In the genomic region with DNA sequence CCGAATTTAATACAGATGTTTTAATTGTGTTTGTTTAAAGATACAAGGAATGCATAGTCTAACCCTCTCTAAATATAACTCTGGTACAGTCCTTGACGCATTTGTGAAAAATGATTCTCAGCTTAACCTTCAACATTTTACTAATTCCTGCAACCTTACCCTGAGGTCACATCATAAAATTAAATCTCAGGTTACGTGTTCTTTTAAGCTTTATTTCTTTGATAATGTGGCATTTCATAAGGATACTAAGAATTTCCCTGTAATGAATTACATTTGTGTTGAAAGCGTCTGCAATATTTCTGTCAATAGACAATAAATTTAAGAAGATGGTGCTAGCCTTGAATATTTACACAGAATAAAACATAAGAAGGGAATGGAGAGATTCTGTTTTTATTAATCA, we compare ENCODE assay signal across 18 cellular contexts.
"Had no signal": no experiment of that assay in that cellular context is flagged by ENCODE, and none has a peak within 500 bp of the region (broad histone marks: within the 10 kb centered on the region; RNA-seq: fewer than 3 reads in every experiment).

No MANE protein-coding gene starts in this region.

- H3K27ac ChIP-seq: colonic mucosa, heart left ventricle, psoas muscle, right lobe of liver, suprapubic skin, thyroid gland had no signal

- H3K9me3 ChIP-seq: colonic mucosa, right lobe of liver, suprapubic skin, thyroid gland had no signal

- H3K4me1 ChIP-seq: colonic mucosa, heart left ventricle, psoas muscle, right lobe of liver, suprapubic skin, thyroid gland had no signal

- H3K4me3 ChIP-seq: colonic mucosa, heart left ventricle, psoas muscle, right lobe of liver, suprapubic skin, thyroid gland had no signal

- DNase-seq: colonic mucosa; dermis blood vessel endothelial cell; effector CD4-positive, alpha-beta T cell; endodermal cell; heart left ventricle; hippocampal formation; kidney glomerular epithelial cell; mammary epithelial cell; naive thymus-derived CD4-positive, alpha-beta T cell; nephron progenitor cell; psoas muscle; retina; right lobe of liver; stimulated activated CD4-positive, alpha-beta T cell treated with anti-CD3 and anti-CD28 coated beads, Interleukin-4, amount 100 ng/mL, for 1 hour; stimulated activated CD8-positive, alpha-beta memory T cell treated with anti-CD3 and anti-CD28 coated beads, Interleukin-4, amount 100 ng/mL, for 48 hours; stimulated activated naive CD8-positive, alpha-beta T cell treated with anti-CD3 and anti-CD28 coated beads, Interleukin-15, Interleukin-2, amounts not matched to agents 100 U/mL and 50 U/mL, for 24 hours; thyroid gland had no signal

- H3K36me3 ChIP-seq: colonic mucosa, heart left ventricle, right lobe of liver, suprapubic skin, thyroid gland had no signal

- H3K27me3 ChIP-seq: colonic mucosa, heart left ventricle, right lobe of liver, suprapubic skin, thyroid gland had no signal
